ENCODE assay signal across 8 cellular contexts in genomic region chr1:162186406-162186805, GRCh38.
"Had no signal": no experiment of that assay in that cellular context is flagged by ENCODE, and none has a peak within 500 bp of the region (broad histone marks: within the 10 kb centered on the region; RNA-seq: fewer than 3 reads in every experiment).

No MANE protein-coding gene starts in this region.

- H3K4me1 Mint-ChIP-seq: IgD-negative memory B cell had no signal

- ATAC-seq: HCT116 had no signal

- FAIRE-seq: HTR-8/SVneo had no signal

- H3K36me3 Mint-ChIP-seq: IgD-negative memory B cell had no signal

- H3K27ac Mint-ChIP-seq: HFFc6, IgD-negative memory B cell had no signal

- H3K4me3 Mint-ChIP-seq: HFFc6, IgD-negative memory B cell had no signal

- DNase-seq: GM23248, GOT3, H7, HFFc6, KBM-7 had no signal

- H3K9me3 Mint-ChIP-seq: HFFc6 had no signal
